Comparison of ENCODE assay signal across 3 cellular contexts in genomic region chr2:96549466-96549785, GRCh38.
TF ChIP-seq lines count a peak whose summit lies in the region.

No MANE protein-coding gene starts in this region.

TF ChIP-seq in A549, 52 proteins besides CTCF, POLR2A, EP300 and RAD21:
- no peak for TF ChIP-seq GATA3 (IDR thresholded peaks at IDR 0.05; ENCODE audit: borderline replicate concordance)
- no peak for TF ChIP-seq CHD4 (IDR thresholded peaks at IDR 0.05; ENCODE audit: borderline replicate concordance)
- TF ChIP-seq HEYL (CRISPR knock-in tag; IDR thresholded peaks at IDR 0.05): no peak
- no peak for TF ChIP-seq TP53 (CRISPR knock-in tag; IDR thresholded peaks at IDR 0.05)
- TF ChIP-seq E2F6 (IDR thresholded peaks at IDR 0.05; ENCODE audit: borderline replicate concordance, low read depth): no peak
- no peak for TF ChIP-seq ELK1 (IDR thresholded peaks at IDR 0.05; ENCODE audit: low read depth, low read length)

TF ChIP-seq in GM12891, 5 proteins besides CTCF, POLR2A, EP300 and RAD21:
- TF ChIP-seq TAF1 (IDR thresholded peaks at IDR 0.05; ENCODE audit: low read depth, low read length) (no peak), POLR2AphosphoS5 (IDR thresholded peaks at IDR 0.05; ENCODE audit: low read depth, low read length) (peak; percentile 61)

TF ChIP-seq in GM12878, 131 proteins besides CTCF, POLR2A, EP300 and RAD21:
- no peak for TF ChIP-seq MEF2A (IDR thresholded peaks at IDR 0.05; ENCODE audit: insufficient read depth, low read depth, low read length)
- no peak for TF ChIP-seq BACH1 (IDR thresholded peaks at IDR 0.05; ENCODE audit: borderline replicate concordance)
- TF ChIP-seq EZH2 (IDR thresholded peaks at IDR 0.05; ENCODE audit: borderline replicate concordance, control insufficient read depth, low read depth, low read length): no peak
- TF ChIP-seq ELK1 (IDR thresholded peaks at IDR 0.05; ENCODE audit: low read depth, low read length): no peak
- no peak for TF ChIP-seq IRF3 (IDR thresholded peaks at IDR 0.05)
